In genomic region chr11:36792870-36793541, GRCh38 we compare ENCODE assay signal across 22 cellular contexts.
DNase-seq lines count a peak whose midpoint lies in the region; FAIRE-seq and TF ChIP-seq lines count a peak whose summit lies in the region.
"Had no signal": no experiment of that assay in that cellular context is flagged by ENCODE, and none has a peak within 500 bp of the region (broad histone marks: within the 10 kb centered on the region; RNA-seq: fewer than 3 reads in every experiment).

No MANE protein-coding gene starts in this region.

- H3K27me3 ChIP-seq in OCI-LY3 (ENCODE audit: low read depth, low read length) (peaks cover 14% of the 10 kb centered on the region; the same call in 1 of the 2 replicates), hepatocyte (no peaks in the 10 kb centered on the region), neuronal stem cell (ENCODE audit: control insufficient read depth in 3 of 3, insufficient read depth in 3 of 3, low read depth in 1 of 3, low read length in 3 of 3) (no peaks in the 10 kb centered on the region)
- H3K27me3 ChIP-seq: SJCRH30 had no signal

- H3K79me2 ChIP-seq in OCI-LY3 (ENCODE audit: low read length) = no peaks in the 10 kb centered on the region
- H3K79me2 ChIP-seq in hepatocyte = no peaks in the 10 kb centered on the region
- H3K79me2 ChIP-seq: parathyroid adenoma had no signal

- H4K8ac ChIP-seq in neuronal stem cell (ENCODE audit: low read depth, low read length) = no peak overlapping the region

- H3K9me3 ChIP-seq in OCI-LY3 (ENCODE audit: insufficient read depth, low read length) (no peaks in the 10 kb centered on the region), hepatocyte (ENCODE audit: low read depth) (no peaks in the 10 kb centered on the region), neuronal stem cell (replicated peaks in 1 of 2; ENCODE audit: control insufficient read depth in 2 of 2, insufficient read depth in 1 of 2, low read depth in 1 of 2, low read length in 2 of 2) (no peaks in the 10 kb centered on the region)
- H3K9me3 ChIP-seq: heart left ventricle, SJCRH30 had no signal

- H3K4me1 ChIP-seq in OCI-LY3 (ENCODE audit: low read length) (peaks cover 8% of the 10 kb centered on the region), hepatocyte (ENCODE audit: insufficient read depth) (no peaks in the 10 kb centered on the region), neuronal stem cell (ENCODE audit: control insufficient read depth in 2 of 2, insufficient read depth in 1 of 2, low read depth in 1 of 2, low read length in 2 of 2) (peaks cover 0 to 5% of the 10 kb centered on the region in 2 donors)
- H3K4me1 ChIP-seq: parathyroid adenoma, SJCRH30 had no signal

- H3K14ac ChIP-seq in neuronal stem cell (ENCODE audit: low read length) = no peak overlapping the region

- no peak overlapping the region for H2AK5ac ChIP-seq in neuronal stem cell (ENCODE audit: low read depth, low read length)

- no peaks in the 10 kb centered on the region for H3K9me2 ChIP-seq in hepatocyte (replicated peaks; ENCODE audit: insufficient read depth)

- H2BK5ac ChIP-seq in neuronal stem cell (ENCODE audit: low read length) = no peak overlapping the region

- H3K27ac ChIP-seq in OCI-LY3 (ENCODE audit: low read length) = no peak overlapping the region
- H3K27ac ChIP-seq in hepatocyte = peak overlapping the region; percentile 4
- no peak overlapping the region for H3K27ac ChIP-seq in neuronal stem cell (replicated peaks; ENCODE audit: low read length)
- H3K27ac ChIP-seq: heart left ventricle, parathyroid adenoma, SJCRH30, WERI-Rb-1 had no signal

- in situ Hi-C loops in ACHN (cut with HindIII; ENCODE audit: low pct_ligation_motif_present, low pct_unique_long_range_greater_than_20kb, low sequenced_read_pairs) = no loop called here

- H3K4ac ChIP-seq in neuronal stem cell (ENCODE audit: low read length) = no peak overlapping the region

- H4K91ac ChIP-seq in neuronal stem cell (ENCODE audit: low read depth, low read length, poor library complexity) = no peak overlapping the region

- H3K36me3 ChIP-seq in OCI-LY3 (replicated peaks; ENCODE audit: low read depth, low read length) (no peaks in the 10 kb centered on the region), hepatocyte (replicated peaks; ENCODE audit: insufficient read depth, low read depth) (no peaks in the 10 kb centered on the region), neuronal stem cell (replicated peaks in 1 of 2; ENCODE audit: control insufficient read depth in 2 of 2, insufficient read depth in 2 of 2, low read length in 2 of 2) (no peaks in the 10 kb centered on the region)
- H3K36me3 ChIP-seq: heart left ventricle, SJCRH30, WERI-Rb-1 had no signal

- no peak overlapping the region for H3K18ac ChIP-seq in neuronal stem cell (ENCODE audit: low read length)

- H3K4me3 ChIP-seq in OCI-LY3 (ENCODE audit: low read length) = no peak overlapping the region
- no peak overlapping the region for H3K4me3 ChIP-seq in hepatocyte
- H3K4me3 ChIP-seq in neuronal stem cell (ENCODE audit: low read length in 2 of 2) = no peak overlapping the region
- H3K4me3 ChIP-seq: heart left ventricle, lung, SJCRH30 had no signal

- 28% methylated on average over 8 of the region's 8 CpGs for WGBS in hepatocyte (ENCODE audit: low lambda C conversion rate, missing lambda C conversion rate)
- no CpG with 5 or more reads among the region's 8 CpGs for WGBS in neuronal stem cell (ENCODE audit: extremely low coverage in 2 of 2, insufficient read length in 2 of 2, insufficient replicate concordance in 1 of 2), 2 donors

- FAIRE-seq in urothelium cell line (lab: Jason Lieb, UNC) = no peak
- FAIRE-seq: islet of Langerhans had no signal

- H4K20me1 ChIP-seq in OCI-LY3 (ENCODE audit: insufficient read depth, low read length) (no peaks in the 10 kb centered on the region), hepatocyte (ENCODE audit: insufficient read depth, poor library complexity, severe bottlenecking) (no peaks in the 10 kb centered on the region)

- H2BK120ac ChIP-seq in neuronal stem cell (ENCODE audit: low read depth, low read length) = no peak overlapping the region

- H3K4me2 ChIP-seq in OCI-LY3 (ENCODE audit: low read length) (peak overlapping the region; percentile 3; the same call in 1 of the 2 replicates), hepatocyte (peak overlapping the region; percentile 65), neuronal stem cell (ENCODE audit: insufficient read depth, low read length, poor library complexity, severe bottlenecking) (no peak overlapping the region)

- H2BK12ac ChIP-seq in neuronal stem cell (ENCODE audit: low read length) = no peak overlapping the region

- no peaks in the 10 kb centered on the region for H3K79me1 ChIP-seq in neuronal stem cell (ENCODE audit: low read depth, low read length)

- no peak overlapping the region for H3K23ac ChIP-seq in neuronal stem cell (ENCODE audit: low read depth, low read length, poor library complexity)

- no peak overlapping the region for H2AFZ ChIP-seq in OCI-LY3 (ENCODE audit: low read depth, low read length)
- peak overlapping the region; percentile 57 for H2AFZ ChIP-seq in hepatocyte
- peak overlapping the region; percentile 27 for H2AFZ ChIP-seq in neuronal stem cell (ENCODE audit: low read length)
- H2AFZ ChIP-seq: parathyroid adenoma had no signal

- H2BK15ac ChIP-seq in neuronal stem cell (ENCODE audit: low read length) = no peak overlapping the region

- H3K9ac ChIP-seq in OCI-LY3 (ENCODE audit: low read length) (no peak overlapping the region), neuronal stem cell (ENCODE audit: low read depth, low read length, poor library complexity) (no peak overlapping the region)
- H3K9ac ChIP-seq: parathyroid adenoma had no signal

- DNase-seq in ELF-1 (ENCODE audit: low read depth, low spot score) = peak; percentile 1
- DNase-seq in hepatocyte (ENCODE audit: low spot score) = no peak
- no peak for DNase-seq in neuronal stem cell (ENCODE audit: low spot score)
- DNase-seq in urothelium cell line (ENCODE audit: low spot score) = no peak
- DNase-seq in ACHN = no peak
- no peak for DNase-seq in AML-193 (lab: John Stamatoyannopoulos, UW)
- DNase-seq in occipital lobe (lab: John Stamatoyannopoulos, UW) = no peak
- DNase-seq: activated CD8-positive, alpha-beta memory T cell treated with anti-CD3 and anti-CD28 coated beads, Interleukin-2, amount 50 U/mL, for 4 hours; C1 segment of cervical spinal cord; heart left ventricle; NCI-H1436; NCI-H2171 treated with DMSO at 0.1 percent for 48 hours; NCI-H748 treated with DMSO at 0.1 percent for 48 hours; OCI-M1; stimulated activated CD4-positive, alpha-beta T cell treated with anti-CD3 and anti-CD28 coated beads, Interleukin-4, amount 100 ng/mL, for 4 hours; T-helper 17 cell had no signal

- TF ChIP-seq CTCF in OCI-LY3 (IDR thresholded peaks at IDR 0.05; ENCODE audit: low read depth, low read length) (no peak), hepatocyte (IDR thresholded peaks at IDR 0.05; ENCODE audit: poor library complexity) (no peak)
